9 cellular contexts compared by ENCODE assay signal in genomic region chrX:25646156-25646555, GRCh38.
"Had no signal": no experiment of that assay in that cellular context is flagged by ENCODE, and none has a peak within 500 bp of the region (broad histone marks: within the 10 kb centered on the region; RNA-seq: fewer than 3 reads in every experiment).

No MANE protein-coding gene starts in this region.

- H3K9me3 ChIP-seq: HAP-1 had no signal

- H3K36me3 ChIP-seq: HAP-1 had no signal

- H2AFZ ChIP-seq: GM23248, GM23338 had no signal

- ATAC-seq: GM23338, HCT116 had no signal

- H3K27ac ChIP-seq: GM23248 had no signal

- H3K4me1 ChIP-seq: HAP-1 had no signal

- H3K4me3 ChIP-seq: GM23248, GM23338, HAP-1 had no signal

- FAIRE-seq: H54 had no signal

- H3K9ac ChIP-seq: GM23248 had no signal

- H3K4me2 ChIP-seq: GM23338 had no signal

- DNase-seq: GM23248, GOT3, H9, HCEC 1CT, HFFc6 had no signal
